ENCODE assay signal across 26 cellular contexts in the genomic region with DNA sequence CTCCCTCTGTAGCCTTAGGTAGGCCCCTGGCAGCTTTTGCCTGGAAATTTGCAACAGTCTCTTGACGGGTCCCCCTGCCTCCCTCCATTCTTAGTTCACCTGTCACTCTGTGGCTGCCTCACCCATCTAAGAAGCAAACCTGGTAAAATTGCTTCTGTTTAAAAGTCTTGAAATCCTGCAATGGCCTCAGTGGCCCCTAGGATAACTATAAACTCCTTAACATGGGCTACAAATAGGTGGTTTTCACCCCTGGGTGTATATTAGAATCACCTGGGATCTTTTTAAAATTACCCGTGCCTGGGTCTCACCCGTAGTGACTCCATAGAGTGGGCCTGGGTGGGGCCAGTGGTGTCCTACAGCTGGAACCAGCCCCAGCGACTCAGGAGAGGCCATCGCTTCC.
DNase-seq lines count a peak whose midpoint lies in the region; ATAC-seq, FAIRE-seq and TF ChIP-seq lines count a peak whose summit lies in the region.
"Had no signal": no experiment of that assay in that cellular context is flagged by ENCODE, and none has a peak within 500 bp of the region (broad histone marks: within the 10 kb centered on the region; RNA-seq: fewer than 3 reads in every experiment).

No MANE protein-coding gene starts in this region.

- no peak overlapping the region for H3K4me3 Mint-ChIP-seq in astrocyte (ENCODE audit: unreplicated experiment)
- no peak overlapping the region for H3K4me3 Mint-ChIP-seq in activated T-helper 2 cell treated with anti-CD3 and anti-CD28 coated beads, Interferon-gamma antibody, Interleukin-2, Interleukin-4, amounts not matched to agents 10 μg/mL and 5 μg/mL and 100 μg/mL, durations not matched to agents 14 hours and 24 hours and 36 hours (ENCODE audit: low read depth)
- no peak overlapping the region for H3K4me3 Mint-ChIP-seq in activated T-cell treated with anti-CD3 and anti-CD28 coated beads, Interleukin-2, amount 50 U/mL, for 4 hours
- H3K4me3 Mint-ChIP-seq: CD8-positive, alpha-beta T cell; neural progenitor cell had no signal

- H3K4ac ChIP-seq in mesenchymal stem cell (ENCODE audit: low read depth in 1 of 2, low read length in 2 of 2), result no peak overlapping the region

- H3K23ac ChIP-seq in mesenchymal stem cell (ENCODE audit: low read length in 2 of 2), result no peak overlapping the region

- H4K91ac ChIP-seq in mesenchymal stem cell (ENCODE audit: low read length), result no peak overlapping the region

- TF ChIP-seq CTCF in astrocyte (IDR thresholded peaks at IDR 0.05; ENCODE audit: insufficient read depth, low read depth, low read length) (no peak), smooth muscle cell (IDR thresholded peaks at IDR 0.05; ENCODE audit: borderline replicate concordance, insufficient read depth, poor library complexity, severe bottlenecking) (no peak)

- H3K18ac ChIP-seq in mesenchymal stem cell (ENCODE audit: low read depth in 1 of 2, low read length in 2 of 2), result no peak overlapping the region

- H3K9ac ChIP-seq in GM23248, result no peak overlapping the region
- no peak overlapping the region for H3K9ac ChIP-seq in astrocyte (ENCODE audit: low read length)
- H3K9ac ChIP-seq in mesenchymal stem cell (ENCODE audit: low read length), result peak overlapping the region; percentile 86
- no peak overlapping the region for H3K9ac ChIP-seq in smooth muscle cell (ENCODE audit: low read depth)
- H3K9ac ChIP-seq: neural progenitor cell had no signal

- H3K4me2 ChIP-seq in GM23248 (ENCODE audit: unreplicated experiment) (no peak overlapping the region), astrocyte (ENCODE audit: low read length) (peak overlapping the region; percentile 35), mesenchymal stem cell (ENCODE audit: low read length, poor library complexity, severe bottlenecking) (no peak overlapping the region), smooth muscle cell (peak overlapping the region; percentile 79)
- H3K4me2 ChIP-seq: neural progenitor cell had no signal

- H4K20me1 ChIP-seq in GM23248 (ENCODE audit: insufficient read depth) (no peaks in the 10 kb centered on the region), astrocyte (ENCODE audit: insufficient read depth, low read length) (peaks cover 4% of the 10 kb centered on the region), smooth muscle cell (ENCODE audit: low read depth) (no peaks in the 10 kb centered on the region)

- no peak overlapping the region for H2AFZ ChIP-seq in GM23248
- no peak overlapping the region for H2AFZ ChIP-seq in astrocyte (ENCODE audit: low read depth, low read length)
- no peak overlapping the region for H2AFZ ChIP-seq in mesenchymal stem cell (ENCODE audit: low read depth, low read length)
- H2AFZ ChIP-seq in smooth muscle cell (ENCODE audit: low read depth), result no peak overlapping the region
- H2AFZ ChIP-seq: neural progenitor cell had no signal

- H3K4me1 ChIP-seq in GM23248 (ENCODE audit: insufficient read depth), result peaks cover 38% of the 10 kb centered on the region
- H3K4me1 ChIP-seq in astrocyte (ENCODE audit: insufficient read depth, low read length), result peaks cover 3% of the 10 kb centered on the region
- peaks cover 4% of the 10 kb centered on the region for H3K4me1 ChIP-seq in mesenchymal stem cell (ENCODE audit: control insufficient read depth, insufficient read depth, low read depth, low read length)
- no peaks in the 10 kb centered on the region for H3K4me1 ChIP-seq in smooth muscle cell (ENCODE audit: low read depth)
- H3K4me1 ChIP-seq: neural progenitor cell, SJCRH30 had no signal

- H3F3A ChIP-seq in GM23248 (ENCODE audit: insufficient read depth), result peaks cover 28% of the 10 kb centered on the region; the same call in 1 of the 2 replicates
- H3F3A ChIP-seq in smooth muscle cell (ENCODE audit: low read depth), result peaks cover 7% of the 10 kb centered on the region

- no peak for FAIRE-seq in astrocyte (lab: Jason Lieb, UNC)

- H3K36me3 Mint-ChIP-seq in astrocyte (ENCODE audit: low read depth, unreplicated experiment), result peaks cover 2% of the 10 kb centered on the region
- H3K36me3 Mint-ChIP-seq in activated T-helper 2 cell treated with anti-CD3 and anti-CD28 coated beads, Interferon-gamma antibody, Interleukin-2, Interleukin-4, amounts not matched to agents 10 μg/mL and 5 μg/mL and 100 μg/mL, durations not matched to agents 14 hours and 24 hours and 36 hours (ENCODE audit: low read depth), result no peaks in the 10 kb centered on the region
- no peaks in the 10 kb centered on the region for H3K36me3 Mint-ChIP-seq in activated T-cell treated with anti-CD3 and anti-CD28 coated beads, Interleukin-2, amount 50 U/mL, for 4 hours (ENCODE audit: insufficient read depth)
- H3K36me3 Mint-ChIP-seq: CD8-positive, alpha-beta T cell; neural progenitor cell had no signal

- H3K9me3 Mint-ChIP-seq in astrocyte (ENCODE audit: unreplicated experiment), result no peaks in the 10 kb centered on the region
- H3K9me3 Mint-ChIP-seq in activated T-helper 2 cell treated with anti-CD3 and anti-CD28 coated beads, Interferon-gamma antibody, Interleukin-2, Interleukin-4, amounts not matched to agents 10 μg/mL and 5 μg/mL and 100 μg/mL, durations not matched to agents 14 hours and 24 hours and 36 hours, result no peaks in the 10 kb centered on the region
- no peaks in the 10 kb centered on the region for H3K9me3 Mint-ChIP-seq in activated T-cell treated with anti-CD3 and anti-CD28 coated beads, Interleukin-2, amount 50 U/mL, for 4 hours
- H3K9me3 Mint-ChIP-seq: CD8-positive, alpha-beta T cell; neural progenitor cell had no signal

- no peaks in the 10 kb centered on the region for H3K36me3 ChIP-seq in GM23248 (ENCODE audit: low read depth)
- no peaks in the 10 kb centered on the region for H3K36me3 ChIP-seq in astrocyte (ENCODE audit: insufficient read depth, low read length)
- H3K36me3 ChIP-seq in mesenchymal stem cell (ENCODE audit: control insufficient read depth in 1 of 2, insufficient read depth in 2 of 2, low read depth in 1 of 2, low read length in 2 of 2), result no peaks in the 10 kb centered on the region
- H3K36me3 ChIP-seq in smooth muscle cell (ENCODE audit: low read depth), result no peaks in the 10 kb centered on the region
- H3K36me3 ChIP-seq: neural progenitor cell, SJCRH30 had no signal

- 95 to 98% methylated on average over 5 of the region's 5 CpGs for WGBS in GM23248 (ENCODE audit: low coverage in 1 of 2, low lambda C conversion rate in 2 of 2, missing lambda C conversion rate in 2 of 2), 2 experiments
- 97% methylated on average over 4 of the region's 5 CpGs for WGBS in mesenchymal stem cell
- 91% methylated on average over 5 of the region's 5 CpGs for WGBS in smooth muscle cell (ENCODE audit: low lambda C conversion rate)

- ATAC-seq in GM21381 (IDR thresholded peaks at IDR 0.05; ENCODE audit: unreplicated experiment), result no peak
- ATAC-seq in HG02588 (IDR thresholded peaks at IDR 0.05; ENCODE audit: unreplicated experiment), result no peak
- no peak for ATAC-seq in activated T-cell treated with anti-CD3 and anti-CD28 coated beads, Interleukin-2, amount 50 U/mL, for 4 hours
- ATAC-seq: CD8-positive, alpha-beta T cell; Panc1 had no signal

- H3K9me3 ChIP-seq in GM23248 (ENCODE audit: low read depth) (no peaks in the 10 kb centered on the region), astrocyte (ENCODE audit: insufficient read depth, low read depth, low read length) (no peaks in the 10 kb centered on the region), mesenchymal stem cell (ENCODE audit: control insufficient read depth, low read length) (no peaks in the 10 kb centered on the region), smooth muscle cell (replicated peaks; ENCODE audit: low read depth) (no peaks in the 10 kb centered on the region)
- H3K9me3 ChIP-seq: SJCRH30 had no signal

- H3K79me2 ChIP-seq in GM23248 (ENCODE audit: insufficient read depth) (peaks cover 17% of the 10 kb centered on the region), astrocyte (ENCODE audit: insufficient read depth, low read length) (no peaks in the 10 kb centered on the region), smooth muscle cell (ENCODE audit: low read depth) (no peaks in the 10 kb centered on the region)

- DNase-seq in GM23248, result no peak
- no peak for DNase-seq in astrocyte (ENCODE audit: low read depth)
- no peak for DNase-seq in mesenchymal stem cell
- no peak for DNase-seq in smooth muscle cell (lab: John Stamatoyannopoulos, UW; ENCODE audit: unreplicated experiment)
- DNase-seq in activated T-helper 2 cell treated with anti-CD3 and anti-CD28 coated beads, Interferon-gamma antibody, Interleukin-2, Interleukin-4, amounts not matched to agents 10 μg/mL and 5 μg/mL and 100 μg/mL, durations not matched to agents 14 hours and 24 hours and 36 hours (ENCODE audit: low spot score), result no peak
- no peak for DNase-seq in activated T-cell treated with anti-CD3 and anti-CD28 coated beads, Interleukin-2, amount 50 U/mL, for 4 hours
- DNase-seq: activated naive CD4-positive, alpha-beta T cell treated with anti-CD3 and anti-CD28 coated beads, Interleukin-2, amount 50 U/mL, for 16 hours; activated T-cell treated with anti-CD3 and anti-CD28 coated beads, Interleukin-2, amount 50 U/mL, for 48 hours; AML-193; anterior cingulate cortex; CD8-positive, alpha-beta T cell; cerebellar nuclear complex; effector CD4-positive, alpha-beta T cell; GDM1; glutamatergic neuron; KBM-7; NCI-H146; NCI-H2171; NCI-H524; SJCRH30; stimulated activated CD4-positive, alpha-beta T cell treated with anti-CD3 and anti-CD28 coated beads, Interleukin-12 subunit alpha, Interleukin-12 subunit beta, amount 100 ng/mL, for 4 hours; substantia nigra had no signal

- no peaks in the 10 kb centered on the region for H3K9me2 ChIP-seq in GM23248 (ENCODE audit: insufficient read depth)

- no peak overlapping the region for H3K27ac Mint-ChIP-seq in astrocyte (ENCODE audit: unreplicated experiment)
- no peak overlapping the region for H3K27ac Mint-ChIP-seq in activated T-helper 2 cell treated with anti-CD3 and anti-CD28 coated beads, Interferon-gamma antibody, Interleukin-2, Interleukin-4, amounts not matched to agents 10 μg/mL and 5 μg/mL and 100 μg/mL, durations not matched to agents 14 hours and 24 hours and 36 hours
- H3K27ac Mint-ChIP-seq: CD8-positive, alpha-beta T cell; neural progenitor cell had no signal

- H4K8ac ChIP-seq in mesenchymal stem cell (ENCODE audit: low read length), result no peak overlapping the region

- H3K27me3 Mint-ChIP-seq in astrocyte (ENCODE audit: low read depth, unreplicated experiment), result peaks cover 11% of the 10 kb centered on the region
- peaks cover 14% of the 10 kb centered on the region for H3K27me3 Mint-ChIP-seq in activated T-helper 2 cell treated with anti-CD3 and anti-CD28 coated beads, Interferon-gamma antibody, Interleukin-2, Interleukin-4, amounts not matched to agents 10 μg/mL and 5 μg/mL and 100 μg/mL, durations not matched to agents 14 hours and 24 hours and 36 hours (ENCODE audit: low read depth)
- H3K27me3 Mint-ChIP-seq in activated T-cell treated with anti-CD3 and anti-CD28 coated beads, Interleukin-2, amount 50 U/mL, for 4 hours (ENCODE audit: low read depth), result peaks cover 11% of the 10 kb centered on the region

- no peak overlapping the region for H2BK5ac ChIP-seq in mesenchymal stem cell (ENCODE audit: low read depth, low read length, poor library complexity, severe bottlenecking)

- peaks cover 13% of the 10 kb centered on the region for H3K4me1 Mint-ChIP-seq in astrocyte (ENCODE audit: low read depth, unreplicated experiment)
- H3K4me1 Mint-ChIP-seq in activated T-helper 2 cell treated with anti-CD3 and anti-CD28 coated beads, Interferon-gamma antibody, Interleukin-2, Interleukin-4, amounts not matched to agents 10 μg/mL and 5 μg/mL and 100 μg/mL, durations not matched to agents 14 hours and 24 hours and 36 hours (ENCODE audit: low read depth), result peaks cover 2% of the 10 kb centered on the region
- no peaks in the 10 kb centered on the region for H3K4me1 Mint-ChIP-seq in activated T-cell treated with anti-CD3 and anti-CD28 coated beads, Interleukin-2, amount 50 U/mL, for 4 hours (ENCODE audit: low read depth)

- in situ Hi-C loops in GM23248 (cut with MboI), result no loop called here

- H3K27me3 ChIP-seq in GM23248 (replicated peaks; ENCODE audit: insufficient read depth) (no peaks in the 10 kb centered on the region), astrocyte (ENCODE audit: insufficient read depth, low read length) (no peaks in the 10 kb centered on the region), mesenchymal stem cell (ENCODE audit: control insufficient read depth in 1 of 2, insufficient read depth in 1 of 2, low read length in 2 of 2) (peaks cover 0 to 30% of the 10 kb centered on the region in 2 experiments), smooth muscle cell (ENCODE audit: low read depth) (no peaks in the 10 kb centered on the region)
- H3K27me3 ChIP-seq: neural progenitor cell had no signal

- H2BK12ac ChIP-seq in mesenchymal stem cell (ENCODE audit: low read length in 2 of 2), result no peak overlapping the region

- no peak overlapping the region for H3K27ac ChIP-seq in GM23248
- no peak overlapping the region for H3K27ac ChIP-seq in astrocyte (ENCODE audit: low read depth, low read length)
- no peak overlapping the region for H3K27ac ChIP-seq in mesenchymal stem cell (ENCODE audit: low read length, poor library complexity, severe bottlenecking)
- peak overlapping the region; percentile 74 for H3K27ac ChIP-seq in smooth muscle cell (ENCODE audit: low read depth)
- H3K27ac ChIP-seq: neural progenitor cell, SJCRH30 had no signal

- no peak overlapping the region for H2BK15ac ChIP-seq in mesenchymal stem cell (ENCODE audit: low read depth, poor library complexity, severe bottlenecking)

- no peak overlapping the region for H3K14ac ChIP-seq in mesenchymal stem cell (ENCODE audit: low read length in 2 of 2)

- 0 out of 2 replicates have a peak overlapping the region, but pooled peaks have one; percentile 37 for H3K4me3 ChIP-seq in GM23248
- no peak overlapping the region for H3K4me3 ChIP-seq in astrocyte (ENCODE audit: insufficient read depth, low read depth, low read length)
- H3K4me3 ChIP-seq in mesenchymal stem cell (ENCODE audit: insufficient read depth in 1 of 2, low read depth in 1 of 2, low read length in 2 of 2), result peak overlapping the region in 1 of 2 experiments; percentile 74
- no peak overlapping the region for H3K4me3 ChIP-seq in smooth muscle cell
- H3K4me3 ChIP-seq: neural progenitor cell, SJCRH30 had no signal

- H2AK5ac ChIP-seq in mesenchymal stem cell (ENCODE audit: low read length, severe bottlenecking), result no peak overlapping the region

- no peak overlapping the region for H2BK120ac ChIP-seq in mesenchymal stem cell (ENCODE audit: low read depth, low read length)

- intact Hi-C loops in activated T-helper 2 cell treated with anti-CD3 and anti-CD28 coated beads, Interferon-gamma antibody, Interleukin-2, Interleukin-4, amounts not matched to agents 10 μg/mL and 5 μg/mL and 100 μg/mL, durations not matched to agents 14 hours and 24 hours and 36 hours (cut with micrococcal nuclease), result loop anchor here (5.0 to 10.0 kb wide), 2 partner anchors 157 to 199 kb away; no protein-coding TSS in a partner anchor

- no peaks in the 10 kb centered on the region for H3K79me1 ChIP-seq in mesenchymal stem cell (replicated peaks; ENCODE audit: low read length, poor library complexity, severe bottlenecking)

Comparison
In these comparisons a context has a peak if more than half of its experiments do, and no peak if none do; other contexts are left out.
1. H3K4me2 ChIP-seq: peak in astrocyte (single experiment) and smooth muscle cell (single experiment); none in GM23248 (single experiment) and mesenchymal stem cell (single experiment).